Comparison of ENCODE assay signal across 8 cellular contexts in the genomic region with DNA sequence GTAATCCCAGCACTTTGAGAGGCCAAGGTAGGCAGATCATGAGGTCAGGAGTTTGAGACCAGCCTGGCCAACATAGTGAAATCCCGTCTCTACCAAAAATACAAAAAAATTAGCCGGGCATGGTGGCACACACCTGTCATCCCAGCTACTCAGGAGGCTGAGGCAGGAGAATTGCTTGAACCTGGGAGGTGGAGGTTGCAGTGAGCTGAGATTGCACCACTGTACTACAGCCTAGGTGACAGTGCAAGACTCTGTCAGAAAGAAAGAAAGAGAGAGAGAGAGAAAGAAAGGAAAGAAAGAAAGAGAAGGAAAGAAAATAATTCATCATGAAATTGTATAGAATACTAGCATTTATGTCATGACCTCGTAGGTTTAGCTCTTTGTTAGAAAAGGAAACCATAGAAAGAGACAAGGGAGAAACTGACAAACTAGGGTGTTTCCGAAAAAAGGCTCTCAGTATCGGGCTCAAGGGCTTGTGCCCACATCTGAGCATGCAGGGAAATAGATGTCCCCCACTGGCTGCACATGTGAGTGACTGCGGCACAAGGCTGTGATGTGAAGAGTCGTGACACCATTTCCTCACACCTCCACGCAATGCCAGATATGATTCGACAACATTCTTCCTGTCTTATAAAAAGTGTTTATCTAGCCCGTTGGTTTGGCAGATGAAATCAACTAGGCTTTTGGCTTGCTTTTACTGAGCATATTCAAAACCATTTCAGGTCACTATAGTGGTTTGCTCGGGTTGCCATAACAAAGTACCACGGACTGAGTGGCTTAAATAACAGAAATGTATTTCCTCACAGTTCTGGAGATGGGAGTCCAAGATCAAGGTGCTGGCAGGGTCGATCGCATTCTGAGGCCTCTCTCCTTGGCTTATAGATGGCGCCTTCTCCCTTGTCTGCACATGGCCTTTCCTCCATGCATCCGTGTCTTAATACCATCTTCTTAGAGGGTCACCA. TPM values are rescaled to one million over a fixed set of nuclear protein-coding genes. Genes with fewer than 3 reads are reported as not detected.
DNase-seq lines count a peak whose midpoint lies in the region; ATAC-seq and TF ChIP-seq lines count a peak whose summit lies in the region.

No MANE protein-coding gene starts in this region.

- intact Hi-C loops in cardiac septum (cut with DNase I), result no loop called here

- H3K4me3 ChIP-seq in HL-60 (replicated peaks; ENCODE audit: insufficient read depth, low read length), result peak overlapping the region; percentile 55

- no peaks in the 10 kb centered on the region for H3K27me3 ChIP-seq in HL-60 (ENCODE audit: insufficient read depth, poor library complexity, severe bottlenecking)

- TF ChIP-seq CTCF in HL-60 (IDR thresholded peaks at IDR 0.05; ENCODE audit: insufficient read depth, low read length), result no peak

- peak; percentile 43 for ATAC-seq in GM18909 (IDR thresholded peaks at IDR 0.05; ENCODE audit: poor library complexity, unreplicated experiment)

- H3K27ac ChIP-seq in HL-60 (replicated peaks), result peak overlapping the region; percentile 99

- DNase-seq in HL-60 (ENCODE audit: low read depth in 1 of 2, low spot score in 1 of 2), result peak in 1 of 2 experiments; percentile 71
- DNase-seq in activated T-cell treated with anti-CD3 and anti-CD28 coated beads for 1 hour (ENCODE audit: low read depth), result peak; percentile 44
- peak; percentile 83 for DNase-seq in cardiac septum (ENCODE audit: low spot score)
- peak; percentile 48 for DNase-seq in stimulated activated CD8-positive, alpha-beta memory T cell treated with anti-CD3 and anti-CD28 coated beads, Interleukin-12 subunit alpha, Interleukin-12 subunit beta, amount 100 ng/mL, for 4 hours (ENCODE audit: low read depth)
- no peak for DNase-seq in NCI-H1048 (lab: John Stamatoyannopoulos, UW)
- no peak for DNase-seq in NCI-H82 (lab: John Stamatoyannopoulos, UW)
- DNase-seq in HK-2 (ENCODE audit: unreplicated experiment), result no peak

RNA-seq across cellular contexts. Expression of a gene that starts 2.0 kb away (rescaled TPM):
- 52.1 TPM for total RNA-seq in cardiac septum

RNA-seq across cellular contexts. Expression of a gene that starts 34.1 kb away (rescaled TPM):
- 31.7 TPM for total RNA-seq in cardiac septum

Comparison
In these comparisons a context has a peak if more than half of its experiments do, and no peak if none do; other contexts are left out.
1. DNase-seq: peak in activated T-cell treated with anti-CD3 and anti-CD28 coated beads for 1 hour (single experiment), cardiac septum (single experiment) and stimulated activated CD8-positive, alpha-beta memory T cell treated with anti-CD3 and anti-CD28 coated beads, Interleukin-12 subunit alpha, Interleukin-12 subunit beta, amount 100 ng/mL, for 4 hours (single experiment); none in NCI-H1048 (single experiment), NCI-H82 (single experiment) and HK-2 (single experiment).